1 cellular context compared by ENCODE assay signal in the genomic region with DNA sequence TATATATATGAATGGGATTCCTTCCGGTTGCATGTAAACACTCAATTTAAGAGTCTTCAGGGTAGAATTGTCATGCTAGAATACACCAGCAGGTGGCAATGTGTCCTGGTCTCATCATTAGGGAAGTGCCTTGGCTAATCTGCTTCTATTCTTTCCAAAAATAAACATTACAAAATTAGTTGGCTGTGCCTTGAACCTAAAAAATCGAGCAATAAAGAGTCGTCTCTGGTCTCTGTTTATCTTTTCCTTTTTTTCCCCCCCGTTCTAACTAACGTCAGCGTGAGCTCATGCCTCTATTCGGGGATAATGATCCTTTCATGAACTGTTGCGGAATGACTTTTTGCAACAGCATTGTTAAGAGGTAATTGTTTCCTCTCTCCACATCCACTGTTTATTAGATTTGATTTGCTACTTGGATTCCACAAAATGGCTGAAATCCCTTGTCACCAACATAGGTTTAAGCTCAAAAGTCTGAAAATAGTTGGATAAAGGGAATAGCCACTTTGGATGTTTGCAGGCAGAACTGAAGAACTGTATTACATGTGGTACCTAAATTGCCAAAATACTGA.
TF ChIP-seq lines count a peak whose summit lies in the region.

No MANE protein-coding gene starts in this region.

TF ChIP-seq in H1, 55 proteins besides CTCF, POLR2A, EP300 and RAD21:
- TF ChIP-seq CBX8 (IDR thresholded peaks at IDR 0.05; ENCODE audit: borderline replicate concordance, low read depth, low read length): no peak
- TF ChIP-seq KDM5A (IDR thresholded peaks at IDR 0.05; ENCODE audit: low read length): no peak
- no peak for TF ChIP-seq JUN (IDR thresholded peaks at IDR 0.05; ENCODE audit: low read depth, low read length)
- TF ChIP-seq KDM1A (IDR thresholded peaks at IDR 0.05; ENCODE audit: borderline replicate concordance, low read length): no peak
- TF ChIP-seq SP4 (IDR thresholded peaks at IDR 0.05; ENCODE audit: low read length): no peak
- no peak for TF ChIP-seq SRF (IDR thresholded peaks at IDR 0.05; ENCODE audit: low read depth, low read length)
- TF ChIP-seq PHF8 (conservative IDR thresholded peaks at IDR 0.05; ENCODE audit: low read depth, low read length): no peak
- TF ChIP-seq ZNF274 (IDR thresholded peaks at IDR 0.05; ENCODE audit: borderline replicate concordance, extremely low read depth, low read length): no peak
- no peak for TF ChIP-seq CTBP2 (IDR thresholded peaks at IDR 0.05; ENCODE audit: borderline replicate concordance, insufficient read depth, insufficient read length, low read length)
- TF ChIP-seq TEAD4 (IDR thresholded peaks at IDR 0.05; ENCODE audit: low read depth, low read length): no peak
- no peak for TF ChIP-seq GTF2F1 (IDR thresholded peaks at IDR 0.05; ENCODE audit: borderline replicate concordance, low read depth, low read length)
- TF ChIP-seq, protein P1, sequence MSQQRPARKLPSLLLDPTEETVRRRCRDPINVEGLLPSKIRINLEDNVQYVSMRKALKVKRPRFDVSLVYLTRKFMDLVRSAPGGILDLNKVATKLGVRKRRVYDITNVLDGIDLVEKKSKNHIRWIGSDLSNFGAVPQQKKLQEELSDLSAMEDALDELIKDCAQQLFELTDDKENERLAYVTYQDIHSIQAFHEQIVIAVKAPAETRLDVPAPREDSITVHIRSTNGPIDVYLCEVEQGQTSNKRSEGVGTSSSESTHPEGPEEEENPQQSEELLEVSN (IDR thresholded peaks at IDR 0.05): no peak
- TF ChIP-seq RBBP5 (IDR thresholded peaks at IDR 0.05; ENCODE audit: borderline replicate concordance, low read depth, low read length): no peak
- TF ChIP-seq BACH1 (IDR thresholded peaks at IDR 0.05; ENCODE audit: low read length): no peak
- no peak for TF ChIP-seq TCF12 (IDR thresholded peaks at IDR 0.05; ENCODE audit: low read depth, low read length)
- TF ChIP-seq, protein P2, sequence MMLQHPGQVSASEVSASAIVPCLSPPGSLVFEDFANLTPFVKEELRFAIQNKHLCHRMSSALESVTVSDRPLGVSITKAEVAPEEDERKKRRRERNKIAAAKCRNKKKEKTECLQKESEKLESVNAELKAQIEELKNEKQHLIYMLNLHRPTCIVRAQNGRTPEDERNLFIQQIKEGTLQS (IDR thresholded peaks at IDR 0.05; ENCODE audit: insufficient read depth, low read depth, low read length): no peak
